Comparison of ENCODE assay signal across 14 cellular contexts in genomic region chr11:33689089-33689488, GRCh38. TPM values are rescaled to one million over a fixed set of nuclear protein-coding genes. Genes with fewer than 3 reads are reported as not detected.
DNase-seq lines count a peak whose midpoint lies in the region; ATAC-seq and TF ChIP-seq lines count a peak whose summit lies in the region.
"Had no signal": no experiment of that assay in that cellular context is flagged by ENCODE, and none has a peak within 500 bp of the region (broad histone marks: within the 10 kb centered on the region; RNA-seq: fewer than 3 reads in every experiment).

No MANE protein-coding gene starts in this region.

- H3K4me2 ChIP-seq in IMR-90 (ENCODE audit: low read depth, low read length), result no peak overlapping the region

- H3K9me3 ChIP-seq in IMR-90 (ENCODE audit: control insufficient read depth, insufficient read depth, low read length) (no peaks in the 10 kb centered on the region), adipocyte (ENCODE audit: control insufficient read depth, low read length) (no peaks in the 10 kb centered on the region), gastroesophageal sphincter (no peaks in the 10 kb centered on the region), thoracic aorta (no peaks in the 10 kb centered on the region)
- H3K9me3 ChIP-seq: right lobe of liver had no signal

- H2AFZ ChIP-seq in IMR-90 (replicated peaks; ENCODE audit: low read length, poor library complexity), result peak overlapping the region; percentile 63

- H4K8ac ChIP-seq in IMR-90 (ENCODE audit: low read depth in 2 of 2, low read length in 2 of 2), result peak overlapping the region; percentile 71 to 94

- TF ChIP-seq POLR2A in IMR-90 (IDR thresholded peaks at IDR 0.05; ENCODE audit: low read depth, low read length) (no peak), gastroesophageal sphincter (IDR thresholded peaks at IDR 0.05) (no peak)

- DNase-seq in IMR-90 (no peak), adipocyte (ENCODE audit: low read depth) (no peak), thoracic aorta (ENCODE audit: low spot score) (no peak), NCI-H187 treated with DMSO at 0.1 percent for 48 hours (lab: John Stamatoyannopoulos, UW) (no peak), iPS-NIHi7 (ENCODE audit: extremely low spot score) (no peak)
- DNase-seq: KBM-7; naive thymus-derived CD4-positive, alpha-beta T cell; NCI-H1694 treated with DMSO at 0.1 percent for 48 hours; NCI-H774; right lobe of liver had no signal

- H2AK9ac ChIP-seq in IMR-90 (replicated peaks; ENCODE audit: low read depth, low read length, poor library complexity), result peak overlapping the region; percentile 89

- peaks cover 0 to 29% of the 10 kb centered on the region in 2 experiments; a peak in 3 of 4 replicates for H3K79me1 ChIP-seq in IMR-90 (ENCODE audit: low read depth in 1 of 2, low read length in 2 of 2)

- no peaks in the 10 kb centered on the region; the same call in 1 of the 2 replicates for H4K20me1 ChIP-seq in IMR-90 (ENCODE audit: insufficient read depth, low read length)

- peak overlapping the region; percentile 95 for H3K14ac ChIP-seq in IMR-90 (replicated peaks; ENCODE audit: low read depth, low read length)

- peak overlapping the region; percentile 98 for H3K4ac ChIP-seq in IMR-90 (ENCODE audit: low read depth, low read length)

- peak overlapping the region; percentile 84 for H3K18ac ChIP-seq in IMR-90 (ENCODE audit: low read depth, low read length)

- H3K9ac ChIP-seq in IMR-90 (ENCODE audit: low read depth, low read length) (no peak overlapping the region), adipocyte (ENCODE audit: low read length) (peak overlapping the region; percentile 79)

- peak overlapping the region; percentile 96 for H2BK5ac ChIP-seq in IMR-90 (ENCODE audit: low read depth, low read length, poor library complexity, severe bottlenecking)

- H3K23ac ChIP-seq in IMR-90 (ENCODE audit: low read depth, low read length), result peak overlapping the region; percentile 88

- H3K36me3 ChIP-seq in IMR-90 (ENCODE audit: control insufficient read depth, insufficient read depth, low read length) (no peaks in the 10 kb centered on the region), adipocyte (ENCODE audit: control insufficient read depth, insufficient read depth, low read length, severe bottlenecking) (no peaks in the 10 kb centered on the region), gastroesophageal sphincter (no peaks in the 10 kb centered on the region), thoracic aorta (no peaks in the 10 kb centered on the region)
- H3K36me3 ChIP-seq: right lobe of liver had no signal

- no CpG with 5 or more reads among the region's 4 CpGs for WGBS in IMR-90 (ENCODE audit: extremely low coverage in 2 of 2, insufficient read length in 1 of 2), 2 experiments
- WGBS in gastroesophageal sphincter (ENCODE audit: low coverage in 1 of 2), 2 donors, result 40 to 83% methylated on average over 1 to 2 of the region's 4 CpGs

- dilution Hi-C loops in IMR-90 (cut with HindIII; ENCODE audit: low sequenced_read_pairs, unreplicated experiment), result no loop called here

- H3K27ac ChIP-seq in IMR-90 (ENCODE audit: insufficient read depth, low read length) (peak overlapping the region; percentile 82), gastroesophageal sphincter (peak overlapping the region in 3 of 4 donors; percentile 73 to 86 (median 79)), thoracic aorta (peak overlapping the region; percentile 85 to 90)
- H3K27ac ChIP-seq: SK-N-MC had no signal

- no peak for TF ChIP-seq EP300 in gastroesophageal sphincter (IDR thresholded peaks at IDR 0.05)

- no peak for TF ChIP-seq CTCF in IMR-90 (conservative IDR thresholded peaks at IDR 0.05; ENCODE audit: low read depth, low read length)
- no peak for TF ChIP-seq CTCF in gastroesophageal sphincter (IDR thresholded peaks at IDR 0.05)
- no peak for TF ChIP-seq CTCF in thoracic aorta (IDR thresholded peaks at IDR 0.05)

- no peak for ATAC-seq in IMR-90 (ENCODE audit: low read depth)
- no peak for ATAC-seq in gastroesophageal sphincter
- ATAC-seq in thoracic aorta (ENCODE audit: insufficient number of reproducible peaks, low FRiP score, low read depth), result no peak
- ATAC-seq in HG03139 (IDR thresholded peaks at IDR 0.05; ENCODE audit: unreplicated experiment), result no peak
- ATAC-seq: activated CD4-positive, CD25-positive, alpha-beta regulatory T cell treated with anti-CD3 and anti-CD28 coated beads, Interleukin-2, amount 50 U/mL, for 24 hours; naive thymus-derived CD4-positive, alpha-beta T cell; right lobe of liver had no signal

- peak overlapping the region; percentile 99 for H2AK5ac ChIP-seq in IMR-90 (ENCODE audit: low read depth, low read length)

- POLR2A ChIA-PET in IMR-90 (lab: Charles Lee; ENCODE audit: unreplicated experiment), result interaction anchor here (1.0 kb wide), 1 partner anchor 54 kb away, joined by 3 read pairs; no protein-coding TSS in a partner anchor

- CTCF ChIA-PET in IMR-90 (lab: Yijun Ruan, JAX), result interaction anchor here (0.5 to 1.7 kb wide), 4 partner anchors 53 to 523 kb away, joined by 3 to 6 read pairs (median 5); no protein-coding TSS in a partner anchor

- H4K91ac ChIP-seq in IMR-90 (ENCODE audit: insufficient read depth, low read depth, low read length), result peak overlapping the region; percentile 98

- H2BK15ac ChIP-seq in IMR-90 (ENCODE audit: low read depth, low read length), result peak overlapping the region; percentile 67

- intact Hi-C loops in IMR-90 (cut with micrococcal nuclease), result loop anchor here (2.0 kb wide), 1 partner anchor 140 kb away; no protein-coding TSS in a partner anchor

- H3K4me1 ChIP-seq in IMR-90 (ENCODE audit: control insufficient read depth, insufficient read depth, low read length) (peaks cover 33% of the 10 kb centered on the region), adipocyte (ENCODE audit: control insufficient read depth, insufficient read depth, low read length) (peaks cover 57% of the 10 kb centered on the region), gastroesophageal sphincter (peaks cover 0 to 45% (median 17%) of the 10 kb centered on the region in 3 donors), thoracic aorta (ENCODE audit: control insufficient read depth in 1 of 2, low read depth in 2 of 2) (peaks cover 19 to 38% of the 10 kb centered on the region in 2 donors)

- no TSS peak for BruUV-seq in IMR-90 (replicated peaks; lab: Mats Ljungman, UMichigan)

- in situ Hi-C loops in IMR-90 (cut with MboI; ENCODE audit: low sequenced_read_pairs), result loop anchor here (5.0 kb wide), 2 partner anchors 142 to 327 kb away; no protein-coding TSS in a partner anchor

- TF ChIP-seq RAD21 in IMR-90 (IDR thresholded peaks at IDR 0.05; ENCODE audit: low read length), result no peak

- no peak overlapping the region for H3K4me3 ChIP-seq in IMR-90 (ENCODE audit: insufficient read depth, low read depth, low read length)
- no peak overlapping the region for H3K4me3 ChIP-seq in adipocyte (ENCODE audit: low read length)
- H3K4me3 ChIP-seq in gastroesophageal sphincter, result no peak overlapping the region
- H3K4me3 ChIP-seq in thoracic aorta, result no peak overlapping the region
- H3K4me3 ChIP-seq: right lobe of liver, SK-N-MC had no signal

- H3K9me1 ChIP-seq in IMR-90 (ENCODE audit: insufficient read depth, low read length), result peaks cover 34% of the 10 kb centered on the region

- H2BK20ac ChIP-seq in IMR-90 (ENCODE audit: low read depth, low read length), result peak overlapping the region; percentile 96

- H3K27me3 ChIP-seq in IMR-90 (ENCODE audit: control insufficient read depth, insufficient read depth, low read length) (no peaks in the 10 kb centered on the region), adipocyte (replicated peaks; ENCODE audit: control insufficient read depth, insufficient read depth, low read length) (no peaks in the 10 kb centered on the region), gastroesophageal sphincter (no peaks in the 10 kb centered on the region), thoracic aorta (replicated peaks; ENCODE audit: insufficient read depth) (no peaks in the 10 kb centered on the region)
- H3K27me3 ChIP-seq: right lobe of liver had no signal

- peak overlapping the region; percentile 98 for H2BK120ac ChIP-seq in IMR-90 (ENCODE audit: low read depth, low read length)

- H3K56ac ChIP-seq in IMR-90 (ENCODE audit: extremely low read depth, insufficient read depth, low read length), result peak overlapping the region; percentile 95

- H4K5ac ChIP-seq in IMR-90 (ENCODE audit: low read depth, low read length), result peak overlapping the region; percentile 65

TF ChIP-seq in IMR-90, 13 proteins besides CTCF, POLR2A, EP300 and RAD21:
- TF ChIP-seq MAFK (IDR thresholded peaks at IDR 0.05; ENCODE audit: low read depth, low read length) (no peak), CHD1 (IDR thresholded peaks at IDR 0.05; ENCODE audit: low read depth, low read length) (no peak), BHLHE40 (IDR thresholded peaks at IDR 0.05; ENCODE audit: low read depth, low read length) (no peak), ELK1 (IDR thresholded peaks at IDR 0.05; ENCODE audit: borderline replicate concordance, low read depth, low read length) (no peak), RCOR1 (IDR thresholded peaks at IDR 0.05; ENCODE audit: insufficient replicate concordance, low read length) (no peak)

RNA-seq across cellular contexts. Expression of gene C11orf91, which starts 11.5 kb away (rescaled TPM):
- total RNA-seq in IMR-90 (2012; rRNA removed) (not detected in 2 replicates), gastroesophageal sphincter (not detected), thoracic aorta (not detected)
- 0.10 TPM in 1 of 2 replicates, not detected in the other for polyA plus RNA-seq in IMR-90 (2012; rRNA removed)
- polyA plus RNA-seq in IMR-90 (2012; cell fraction: cytosol; rRNA removed), result 0.27 TPM in 1 of 2 replicates, not detected in the other
- 0.11 and 0.21 TPM in 2 replicates for polyA plus RNA-seq in IMR-90 (2012; cell fraction: nucleus; rRNA removed; ENCODE audit: low replicate concordance)
- total RNA-seq: naive thymus-derived CD4-positive, alpha-beta T cell; right lobe of liver had no signal
- polyA plus RNA-seq: naive thymus-derived CD4-positive, alpha-beta T cell had no signal

RNA-seq across cellular contexts. Expression of gene CD59, which starts 47.1 kb away (rescaled TPM):
- 637 and 765 TPM in 2 replicates for total RNA-seq in IMR-90 (2012; rRNA removed)
- 1,066 and 1,140 TPM in 2 replicates for polyA plus RNA-seq in IMR-90 (2012; rRNA removed)
- 293 and 869 TPM in 2 replicates for polyA plus RNA-seq in IMR-90 (2012; cell fraction: cytosol; rRNA removed)
- 63.7 and 319 TPM in 2 replicates for polyA plus RNA-seq in IMR-90 (2012; cell fraction: nucleus; rRNA removed; ENCODE audit: low replicate concordance)
- 100 to 1,000 TPM; 252 to 647 (median 432) TPM for total RNA-seq in gastroesophageal sphincter
- 100 to 1,000 TPM; 368 to 529 TPM for total RNA-seq in thoracic aorta
